Comparison of ENCODE assay signal across 6 cellular contexts in the genomic region with DNA sequence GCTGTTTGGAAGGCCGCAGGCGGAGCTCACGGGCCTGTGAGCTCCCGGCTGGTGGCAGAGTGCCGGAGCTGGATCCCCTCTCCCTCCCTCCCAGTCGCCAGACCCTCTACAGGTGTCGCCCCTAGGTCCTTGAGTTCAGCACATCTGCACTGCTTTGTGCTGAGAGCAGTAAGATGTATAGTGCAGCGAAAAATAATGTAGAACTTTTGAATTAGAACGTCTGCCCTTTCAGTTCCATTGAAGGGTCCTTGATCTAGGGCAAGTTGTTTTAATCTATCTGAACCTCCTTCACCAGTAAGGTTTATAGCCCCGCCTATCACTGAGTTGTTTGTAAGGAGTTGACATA. TPM values are rescaled to one million over a fixed set of nuclear protein-coding genes. Genes with fewer than 3 reads are reported as not detected.
DNase-seq lines count a peak whose midpoint lies in the region; ATAC-seq, FAIRE-seq and TF ChIP-seq lines count a peak whose summit lies in the region.

No MANE protein-coding gene starts in this region.

- H3T11ph ChIP-seq in H9 (ENCODE audit: low read length), result no peak overlapping the region

- peaks cover 5 to 14% of the 10 kb centered on the region in 2 donors for H3K36me3 ChIP-seq in kidney (ENCODE audit: control insufficient read depth in 1 of 2, insufficient read depth in 2 of 2, low read length in 2 of 2)

- TF ChIP-seq CTCF in C4-2B (conservative IDR thresholded peaks at IDR 0.05) (no peak), H9 (conservative IDR thresholded peaks at IDR 0.05) (no peak), kidney (IDR thresholded peaks at IDR 0.05; ENCODE audit: borderline replicate concordance, extremely low read depth, insufficient read depth) (no peak)

- no peak overlapping the region for H2BK20ac ChIP-seq in H9 (ENCODE audit: low read depth, low read length, poor library complexity, severe bottlenecking)

- no peak overlapping the region for H4K5ac ChIP-seq in H9 (ENCODE audit: insufficient read length, low read depth, low read length)

- H3K36me3 Mint-ChIP-seq in H9 (ENCODE audit: insufficient read depth in 1 of 3, low read depth in 3 of 3) (peaks cover 8 to 36% (median 30%) of the 10 kb centered on the region in 3 experiments; a peak in 6 of 7 replicates), T-cell (peaks cover 19% of the 10 kb centered on the region)

- no peak for FAIRE-seq in kidney (lab: Jason Lieb, UNC)

- no peaks in the 10 kb centered on the region for H3K27me3 ChIP-seq in H9 (ENCODE audit: insufficient read depth, low read length)

- peak overlapping the region; percentile 69 for H3K27ac ChIP-seq in C4-2B
- H3K27ac ChIP-seq in H9 (ENCODE audit: insufficient read length, low read depth, low read length), result no peak overlapping the region
- peak overlapping the region in 1 of 2 donors; percentile 47 for H3K27ac ChIP-seq in kidney (ENCODE audit: low read depth in 2 of 2, low read length in 2 of 2)

- no peak overlapping the region for H2BK5ac ChIP-seq in H9 (ENCODE audit: insufficient read length, low read length)

- H2AK5ac ChIP-seq in H9 (ENCODE audit: insufficient read length, low read length), result no peak overlapping the region

- H3K56ac ChIP-seq in H9 (ENCODE audit: insufficient read length, low read depth, low read length), result no peak overlapping the region

- H3K9me3 Mint-ChIP-seq in H9 (no peaks in the 10 kb centered on the region), T-cell (no peaks in the 10 kb centered on the region)

- H3K9me3 ChIP-seq in H9 (ENCODE audit: control insufficient read depth, low read depth, low read length) (no peaks in the 10 kb centered on the region), kidney (ENCODE audit: control insufficient read depth in 1 of 2, low read length in 2 of 2) (no peaks in the 10 kb centered on the region)

- H3K79me2 ChIP-seq in H9 (ENCODE audit: insufficient read depth, low read length), result no peaks in the 10 kb centered on the region

- H3K79me1 ChIP-seq in H9 (ENCODE audit: insufficient read depth, low read depth, low read length, poor library complexity, severe bottlenecking), result peaks cover 2% of the 10 kb centered on the region

- no peak overlapping the region for H4K91ac ChIP-seq in H9 (ENCODE audit: insufficient read length, low read depth, low read length)

- H3K18ac ChIP-seq in H9 (ENCODE audit: insufficient read length, low read depth, low read length), result peak overlapping the region; percentile 70

- peak overlapping the region; percentile 99 to 100 (median 100); a peak in 5 of 7 replicates for H3K27ac Mint-ChIP-seq in H9
- H3K27ac Mint-ChIP-seq in T-cell, result peak overlapping the region; percentile 94 to 96

- peak overlapping the region; percentile 93 for H3K4me2 ChIP-seq in H9 (ENCODE audit: insufficient read depth, insufficient read length, low read length)

- H3K4ac ChIP-seq in H9 (ENCODE audit: low read depth, low read length), result no peak overlapping the region

- H2BK12ac ChIP-seq in H9 (ENCODE audit: insufficient read length, low read depth, low read length), result no peak overlapping the region

- peak overlapping the region; percentile 86 for H3K9ac ChIP-seq in H9 (ENCODE audit: extremely low read depth, insufficient read length, low read length)
- H3K9ac ChIP-seq in kidney (ENCODE audit: low read length in 2 of 2), result peak overlapping the region; percentile 37 to 88

- H2BK15ac ChIP-seq in H9 (ENCODE audit: low read depth, low read length), result no peak overlapping the region

- no peak overlapping the region for H4K8ac ChIP-seq in H9 (replicated peaks; ENCODE audit: insufficient read length, low read depth, low read length)

- DNase-seq in H9, result no peak
- no peak for DNase-seq in T-cell
- no peak for DNase-seq in kidney
- DNase-seq in MV-4-11 (lab: John Stamatoyannopoulos, UW), result no peak
- DNase-seq in NK-92 (lab: John Stamatoyannopoulos, UW; ENCODE audit: unreplicated experiment), result no peak

- H3K23me2 ChIP-seq in H9 (ENCODE audit: insufficient read length, low read depth, low read length, poor library complexity, severe bottlenecking), result peaks cover 7% of the 10 kb centered on the region

- H3K14ac ChIP-seq in H9 (ENCODE audit: insufficient read depth, low read length), result 0 out of 2 replicates have a peak overlapping the region, but pooled peaks have one; percentile 69

- H4K20me1 ChIP-seq in H9 (ENCODE audit: control insufficient read depth, insufficient read depth, insufficient read length), result no peaks in the 10 kb centered on the region

- no peak overlapping the region for H3K23ac ChIP-seq in H9 (ENCODE audit: insufficient read length, low read depth, low read length)

- CTCF ChIA-PET in T-cell (lab: Charles Lee), result interaction anchor here in 1 of 2 donors (1.0 to 1.3 kb wide), 3 partner anchors 10 to 54 kb away, joined by 3 to 10 read pairs (median 7); no protein-coding TSS in a partner anchor

- intact Hi-C loops in kidney (cut with DNase I), result no loop called here

- H3K4me1 ChIP-seq in H9 (ENCODE audit: insufficient read depth, low read length) (no peaks in the 10 kb centered on the region), kidney (ENCODE audit: control insufficient read depth in 1 of 2, insufficient read depth in 1 of 2, low read depth in 1 of 2, low read length in 2 of 2) (peaks cover 0 to 4% of the 10 kb centered on the region in 2 donors)

- H3K4me3 ChIP-seq in kidney (ENCODE audit: low read length in 2 of 2), result peak overlapping the region; percentile 73 to 96

- POLR2A ChIA-PET in T-cell (lab: Charles Lee), result interaction anchor here (0.6 to 0.7 kb wide), 4 partner anchors 10 to 724 kb away, joined by 3 read pairs; no protein-coding TSS in a partner anchor

- H2BK120ac ChIP-seq in H9 (ENCODE audit: low read depth, low read length, poor library complexity, severe bottlenecking), result no peak overlapping the region

- H3K27me3 Mint-ChIP-seq in H9 (ENCODE audit: low read depth), result no peaks in the 10 kb centered on the region
- H3K27me3 Mint-ChIP-seq in T-cell, result no peaks in the 10 kb centered on the region

- H3K4me1 Mint-ChIP-seq in H9 (peaks cover 8 to 18% of the 10 kb centered on the region in 2 experiments; a peak in 3 of 4 replicates), T-cell (peaks cover 42 to 60% (median 44%) of the 10 kb centered on the region in 3 donors)

- ATAC-seq in T-cell (replicated peaks in 1 of 4), result peak; percentile 60 to 64 (median 62)

- no peak overlapping the region for H2AFZ ChIP-seq in H9 (ENCODE audit: low read length)

- peak overlapping the region; percentile 97 to 98 for H3K4me3 Mint-ChIP-seq in H9
- H3K4me3 Mint-ChIP-seq in T-cell, result peak overlapping the region; percentile 92 to 97 (median 96)

- no CpG with 5 or more reads among the region's 10 CpGs for WGBS in H9 (ENCODE audit: extremely low coverage, insufficient read length, low lambda C conversion rate)

RNA-seq across cellular contexts. Expression of a gene that starts 0.4 kb away (rescaled TPM):
- total RNA-seq in H9 (2021), result 13.8 and 17.0 TPM in 2 replicates
- 10 to 100 TPM; 36.9 to 43.4 (median 39.7) TPM for total RNA-seq in T-cell
- 17.1 TPM for total RNA-seq in kidney
- 12.7 TPM for polyA plus RNA-seq in kidney (ENCODE audit: insufficient read depth, low read depth, low replicate concordance)

RNA-seq across cellular contexts. Expression of a gene that starts 0.5 kb away (rescaled TPM):
- total RNA-seq in H9 (2021) (37.1 and 40.7 TPM in 2 replicates), T-cell (10 to 100 TPM; 22.1 to 34.0 (median 27.4) TPM), kidney (16.6 TPM)
- polyA plus RNA-seq in kidney (ENCODE audit: insufficient read depth, low read depth, low replicate concordance), result 3.5 TPM

RNA-seq across cellular contexts. Expression of a gene that starts 18.1 kb away (rescaled TPM):
- total RNA-seq in H9 (2021) (not detected in 2 replicates), T-cell (not detected), kidney (not detected)
- 1.5 TPM for polyA plus RNA-seq in kidney (ENCODE audit: insufficient read depth, low read depth, low replicate concordance)

RNA-seq across cellular contexts. Expression of a gene that starts 49.5 kb away (rescaled TPM):
- 5.3 and 5.4 TPM in 2 replicates for total RNA-seq in H9 (2021)
- total RNA-seq in T-cell, result 1 to 10 TPM; 3.4 to 7.0 (median 6.4) TPM
- 9.5 TPM for total RNA-seq in kidney
- 1.2 TPM for polyA plus RNA-seq in kidney (ENCODE audit: insufficient read depth, low read depth, low replicate concordance)
